In the genomic region with DNA sequence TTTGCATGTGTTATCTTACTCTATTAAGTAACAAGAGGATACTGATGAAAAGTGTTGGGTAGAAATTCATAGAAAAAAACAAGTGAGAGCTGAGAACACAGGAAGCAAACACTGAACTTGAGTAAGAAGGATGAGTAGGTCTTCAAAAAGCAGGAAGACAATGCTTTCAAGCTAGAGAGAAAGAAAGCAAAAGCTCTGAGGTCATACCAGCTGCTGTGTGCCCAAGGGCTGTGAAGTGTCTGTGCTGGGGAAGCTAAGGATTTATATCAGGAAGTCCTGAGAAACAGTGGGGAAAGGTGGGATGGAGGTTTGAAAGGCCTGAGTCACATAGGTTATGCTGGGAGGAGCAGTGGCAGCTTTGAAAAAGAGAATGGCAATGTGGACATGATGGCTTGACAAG, we compare ENCODE assay signal across 19 cellular contexts.
DNase-seq lines count a peak whose midpoint lies in the region; ATAC-seq, FAIRE-seq and TF ChIP-seq lines count a peak whose summit lies in the region.
"Had no signal": no experiment of that assay in that cellular context is flagged by ENCODE, and none has a peak within 500 bp of the region (broad histone marks: within the 10 kb centered on the region; RNA-seq: fewer than 3 reads in every experiment).

No MANE protein-coding gene starts in this region.

- H3K79me2 ChIP-seq in neural progenitor cell (ENCODE audit: low read depth): no peaks in the 10 kb centered on the region

- H3K27ac ChIP-seq in neural progenitor cell: no peak overlapping the region
- H3K27ac ChIP-seq: uterus had no signal

- peaks cover 2% of the 10 kb centered on the region for H3K36me3 Mint-ChIP-seq in neural progenitor cell
- H3K36me3 Mint-ChIP-seq: stimulated activated effector memory CD8-positive, alpha-beta T cell treated with anti-CD3 and anti-CD28 coated beads, Interleukin-12 subunit alpha, Interleukin-12 subunit beta, amount 100 ng/mL, for 72 hours had no signal

- H3F3A ChIP-seq in neural progenitor cell (ENCODE audit: low read depth): no peaks in the 10 kb centered on the region

- H2AFZ ChIP-seq in neural progenitor cell (replicated peaks): no peak overlapping the region

- TF ChIP-seq CTCF in bronchial epithelial cell (IDR thresholded peaks at IDR 0.05; ENCODE audit: insufficient read depth, low read length, severe bottlenecking) (no peak), mucosa of descending colon (IDR thresholded peaks at IDR 0.05) (no peak), neural progenitor cell (IDR thresholded peaks at IDR 0.05) (no peak)

- H3K27me3 ChIP-seq in bronchial epithelial cell (ENCODE audit: control insufficient read depth, insufficient read depth, low read length): no peaks in the 10 kb centered on the region
- no peaks in the 10 kb centered on the region for H3K27me3 ChIP-seq in neural progenitor cell
- H3K27me3 ChIP-seq: uterus had no signal

- no peaks in the 10 kb centered on the region for H3K9me3 ChIP-seq in mucosa of descending colon
- H3K9me3 ChIP-seq in neural progenitor cell (ENCODE audit: low read depth): no peaks in the 10 kb centered on the region
- H3K9me3 ChIP-seq: uterus had no signal

- no peaks in the 10 kb centered on the region for H3K27me3 Mint-ChIP-seq in neural progenitor cell (ENCODE audit: insufficient read depth, low read depth)

- peaks cover 3% of the 10 kb centered on the region for H3K4me1 Mint-ChIP-seq in neural progenitor cell
- H3K4me1 Mint-ChIP-seq: stimulated activated effector memory CD8-positive, alpha-beta T cell treated with anti-CD3 and anti-CD28 coated beads, Interleukin-12 subunit alpha, Interleukin-12 subunit beta, amount 100 ng/mL, for 72 hours had no signal

- H3K36me3 ChIP-seq in bronchial epithelial cell (ENCODE audit: control insufficient read depth, insufficient read depth, low read length) (no peaks in the 10 kb centered on the region), mucosa of descending colon (ENCODE audit: low read depth) (no peaks in the 10 kb centered on the region), neural progenitor cell (no peaks in the 10 kb centered on the region)
- H3K36me3 ChIP-seq: uterus had no signal

- intact Hi-C loops in mucosa of descending colon (cut with DNase I, micrococcal nuclease): no loop called here

- no peak overlapping the region for H3K4me3 Mint-ChIP-seq in neural progenitor cell
- H3K4me3 Mint-ChIP-seq: stimulated activated effector memory CD8-positive, alpha-beta T cell treated with anti-CD3 and anti-CD28 coated beads, Interleukin-12 subunit alpha, Interleukin-12 subunit beta, amount 100 ng/mL, for 72 hours had no signal

- no peak overlapping the region for H3K9ac ChIP-seq in neural progenitor cell

- no peaks in the 10 kb centered on the region for H4K20me1 ChIP-seq in neural progenitor cell (ENCODE audit: low read depth)

- H3K4me3 ChIP-seq in bronchial epithelial cell (ENCODE audit: low read depth, low read length) (no peak overlapping the region), mucosa of descending colon (no peak overlapping the region), neural progenitor cell (no peak overlapping the region)
- H3K4me3 ChIP-seq: uterus had no signal

- no peaks in the 10 kb centered on the region for H3K4me1 ChIP-seq in mucosa of descending colon (ENCODE audit: low read depth)
- H3K4me1 ChIP-seq in neural progenitor cell: no peaks in the 10 kb centered on the region
- H3K4me1 ChIP-seq: uterus had no signal

- FAIRE-seq in bronchial epithelial cell (lab: Jason Lieb, UNC) (peak; percentile 23), H54 (lab: Jason Lieb, UNC) (no peak)
- FAIRE-seq: keratinocyte, TTC549 had no signal

- peak; percentile 2 to 30 for DNase-seq in SHP77 (lab: John Stamatoyannopoulos, UW)
- no peak for DNase-seq in SHP77 treated with DMSO at 0.1 percent for 48 hours (lab: John Stamatoyannopoulos, UW)
- DNase-seq in HK-2 (ENCODE audit: unreplicated experiment): peak; percentile 2
- DNase-seq in bronchial epithelial cell (ENCODE audit: low read depth): peak; percentile 78
- DNase-seq in mucosa of descending colon: no peak
- no peak for DNase-seq in neural progenitor cell (ENCODE audit: low spot score)
- DNase-seq in H54 (ENCODE audit: insufficient read length, low spot score): no peak
- no peak for DNase-seq in hippocampal formation (lab: John Stamatoyannopoulos, UW)
- DNase-seq: ACHN; cortex of kidney; DMS79 treated with DMSO at 0.1 percent for 48 hours; NCI-H1092 treated with DMSO at 0.1 percent for 48 hours; NCI-H526; Right ventricle myocardium superior; stimulated activated CD4-positive, alpha-beta T cell treated with anti-CD3 and anti-CD28 coated beads, Interleukin-4, amount 100 ng/mL, for 1 hour; uterus had no signal

- H3K9me3 Mint-ChIP-seq in neural progenitor cell: no peaks in the 10 kb centered on the region

- ATAC-seq in mucosa of descending colon: peak; percentile 15
- ATAC-seq: stimulated activated effector memory CD8-positive, alpha-beta T cell treated with anti-CD3 and anti-CD28 coated beads, Interleukin-12 subunit alpha, Interleukin-12 subunit beta, amount 100 ng/mL, for 72 hours had no signal

- TF ChIP-seq POLR2A in H54 (IDR thresholded peaks at IDR 0.05; ENCODE audit: low read depth, low read length): no peak

- no peak overlapping the region for H3K27ac Mint-ChIP-seq in neural progenitor cell
- H3K27ac Mint-ChIP-seq: stimulated activated effector memory CD8-positive, alpha-beta T cell treated with anti-CD3 and anti-CD28 coated beads, Interleukin-12 subunit alpha, Interleukin-12 subunit beta, amount 100 ng/mL, for 72 hours had no signal

- H3K4me2 ChIP-seq in neural progenitor cell: no peak overlapping the region

Comparison
In these comparisons a context has a peak if more than half of its experiments do, and no peak if none do; other contexts are left out.
1. DNase-seq: peak in SHP77 (2 of 2), HK-2 (single experiment) and bronchial epithelial cell (single experiment); none in SHP77 treated with DMSO at 0.1 percent for 48 hours (single experiment), mucosa of descending colon (0 of 3), neural progenitor cell (single experiment), H54 (single experiment) and hippocampal formation (0 of 2).